In genomic region chr2:200342235-200342634, GRCh38 we compare ENCODE assay signal across 3 cellular contexts.
TF ChIP-seq lines count a peak whose summit lies in the region.

No MANE protein-coding gene starts in this region.

TF ChIP-seq in WTC11, 78 proteins besides CTCF, POLR2A, EP300 and RAD21 (continues in another document):
- TF ChIP-seq ZBTB21 (CRISPR knock-in tag; IDR thresholded peaks at IDR 0.05; ENCODE audit: borderline replicate concordance) (no peak), KAT7 (CRISPR knock-in tag; IDR thresholded peaks at IDR 0.05; ENCODE audit: borderline replicate concordance) (no peak), E2F1 (CRISPR knock-in tag; IDR thresholded peaks at IDR 0.05) (no peak), ETV6 (CRISPR knock-in tag; IDR thresholded peaks at IDR 0.05) (no peak), ARID4B (CRISPR knock-in tag; IDR thresholded peaks at IDR 0.05; ENCODE audit: borderline replicate concordance) (no peak), MLX (CRISPR knock-in tag; IDR thresholded peaks at IDR 0.05) (no peak), ATF2 (CRISPR knock-in tag; IDR thresholded peaks at IDR 0.05; ENCODE audit: borderline replicate concordance, low read depth) (no peak), MXD4 (CRISPR knock-in tag; IDR thresholded peaks at IDR 0.05; ENCODE audit: borderline replicate concordance) (no peak), NFE2L1 (CRISPR knock-in tag; IDR thresholded peaks at IDR 0.05) (no peak)

TF ChIP-seq in H1, 55 proteins besides CTCF, POLR2A, EP300 and RAD21:
- TF ChIP-seq SP4 (IDR thresholded peaks at IDR 0.05; ENCODE audit: low read length) (no peak), SAP30 (IDR thresholded peaks at IDR 0.05; ENCODE audit: insufficient read depth, insufficient replicate concordance, low read length) (no peak), CEBPB (IDR thresholded peaks at IDR 0.05; ENCODE audit: low read depth, low read length) (no peak), SP2 (IDR thresholded peaks at IDR 0.05; ENCODE audit: low read length) (no peak), POLR2AphosphoS5 (IDR thresholded peaks at IDR 0.05; ENCODE audit: low read depth, low read length) (0 out of 2 replicates have a peak, but pooled peaks have one; percentile 25)

TF ChIP-seq in GM12891, 5 proteins besides CTCF, POLR2A, EP300 and RAD21:
- TF ChIP-seq TAF1 (IDR thresholded peaks at IDR 0.05; ENCODE audit: low read depth, low read length) (no peak), POLR2AphosphoS5 (IDR thresholded peaks at IDR 0.05; ENCODE audit: low read depth, low read length) (no peak), POU2F2 (IDR thresholded peaks at IDR 0.05; ENCODE audit: low read depth, low read length) (no peak), PAX5 (IDR thresholded peaks at IDR 0.05; ENCODE audit: insufficient read depth, low read length, severe bottlenecking) (no peak)
TF ChIP-seq in GM12891: peak in this region for 0.
